Comparison of ENCODE assay signal across 24 cellular contexts in the genomic region with DNA sequence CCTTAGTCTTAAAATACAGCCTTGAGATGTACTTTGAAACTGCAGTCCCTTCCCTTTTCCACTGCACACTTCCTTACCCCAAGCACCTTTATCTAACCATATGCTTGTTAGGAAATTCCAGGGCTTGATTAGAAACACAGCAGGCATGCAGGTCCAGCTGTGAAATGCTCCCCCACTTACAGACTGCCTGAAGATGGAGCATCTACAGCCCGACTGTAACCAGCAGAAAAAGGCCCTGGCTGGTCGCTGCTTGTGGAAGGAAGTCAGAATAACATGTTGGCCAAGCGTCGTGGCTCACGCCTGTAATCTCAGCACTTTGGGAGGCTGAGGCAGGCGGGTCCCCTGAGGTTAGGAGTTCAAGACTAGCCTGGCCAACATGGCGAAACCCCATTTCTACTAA. TPM values are rescaled to one million over a fixed set of nuclear protein-coding genes. Genes with fewer than 3 reads are reported as not detected.
DNase-seq lines count a peak whose midpoint lies in the region; ATAC-seq and TF ChIP-seq lines count a peak whose summit lies in the region.
"Had no signal": no experiment of that assay in that cellular context is flagged by ENCODE, and none has a peak within 500 bp of the region (broad histone marks: within the 10 kb centered on the region; RNA-seq: fewer than 3 reads in every experiment).

No MANE protein-coding gene starts in this region.

- in situ Hi-C loops in astrocyte of the spinal cord (cut with HindIII; ENCODE audit: low sequenced_read_pairs) = no loop called here

- DNase-seq in Daoy (ENCODE audit: low read depth) (peak; percentile 63), HCEC 1CT (peak; percentile 14), astrocyte of the spinal cord (ENCODE audit: low read depth, low spot score) (peak; percentile 63), islet precursor cell (peak; percentile 52), germinal center (ENCODE audit: low spot score) (no peak), NCI-H1694 (lab: John Stamatoyannopoulos, UW) (no peak)
- DNase-seq: activated CD4-positive, CD25-positive, alpha-beta regulatory T cell treated with anti-CD3 and anti-CD28 coated beads, Interleukin-2, amount 50 U/mL, for 72 hours; activated CD8-positive, alpha-beta T cell treated with anti-CD3 and anti-CD28 coated beads, Interleukin-2, amount 10 ng/mL, durations not matched to agents 7 days and 5 days; activated naive CD4-positive, alpha-beta T cell; activated T-cell treated with anti-CD3 and anti-CD28 coated beads, Interleukin-2, amount 50 U/mL, for 1 hour; AML-193; hypothalamus; kidney; NCI-H1092; NCI-H2081 treated with DMSO at 0.1 percent for 48 hours; NCI-H510A had no signal

- no peak for TF ChIP-seq CTCF in astrocyte of the spinal cord (IDR thresholded peaks at IDR 0.05; ENCODE audit: low read depth, low read length)

- no peak for ATAC-seq in HG03135 (IDR thresholded peaks at IDR 0.05; ENCODE audit: unreplicated experiment)
- ATAC-seq: stimulated activated memory B cell treated with anti-CD40 and anti-IgM and Interleukin-4, amounts not matched to agents 10 μg/mL and 1 μg/mL and 100 μg/mL, for 72 hours had no signal

- no peak overlapping the region for H3K4me3 ChIP-seq in astrocyte of the spinal cord (ENCODE audit: low read depth, low read length)
- H3K4me3 ChIP-seq: adrenal gland, lung, smooth muscle cell, testis had no signal

RNA-seq across cellular contexts. Expression of gene VN1R5, which starts 37.2 kb away (rescaled TPM):
- total RNA-seq in Daoy (2014; rRNA removed; shearing (Covaris generic)) = not detected in 2 replicates
- total RNA-seq: activated CD8-positive, alpha-beta T cell treated with anti-CD3 and anti-CD28 coated beads, Interleukin-2, amount 10 ng/mL, durations not matched to agents 7 days and 5 days; adrenal gland; frontal cortex; kidney; LHCN-M2; lung; smooth muscle cell; testis had no signal

RNA-seq across cellular contexts. Expression of gene ZNF496, which starts 38.6 kb away (rescaled TPM):
- 22.1 and 36.4 TPM in 2 replicates for total RNA-seq in Daoy (2014; rRNA removed; shearing (Covaris generic))

Comparison
In these comparisons a context has a peak if more than half of its experiments do, and no peak if none do; other contexts are left out.
1. DNase-seq: peak in Daoy (single experiment), HCEC 1CT (single experiment), astrocyte of the spinal cord (single experiment) and islet precursor cell (single experiment); none in germinal center (single experiment) and NCI-H1694 (single experiment).